In genomic region chr4:112942077-112942476, GRCh38 we compare ENCODE assay signal across 24 cellular contexts.
DNase-seq lines count a peak whose midpoint lies in the region; ATAC-seq and TF ChIP-seq lines count a peak whose summit lies in the region.
"Had no signal": no experiment of that assay in that cellular context is flagged by ENCODE, and none has a peak within 500 bp of the region (broad histone marks: within the 10 kb centered on the region; RNA-seq: fewer than 3 reads in every experiment).

No MANE protein-coding gene starts in this region.

- in situ Hi-C loops in SK-MEL-5 (cut with HindIII; ENCODE audit: low pct_unique_long_range_greater_than_20kb, low sequenced_read_pairs) = no loop called here

- peak; percentile 8 for DNase-seq in NCI-H2029 (lab: John Stamatoyannopoulos, UW)
- DNase-seq in NCI-H2029 treated with DMSO at 0.1 percent for 48 hours (lab: John Stamatoyannopoulos, UW) = no peak
- peak; percentile 1 for DNase-seq in HCEC 1CT
- DNase-seq in SK-MEL-5 (ENCODE audit: low read depth, low spot score) = peak; percentile 44
- no peak for DNase-seq in neural progenitor cell (ENCODE audit: low spot score)
- no peak for DNase-seq in head of caudate nucleus
- DNase-seq in NCI-H446 treated with DMSO at 0.1 percent for 48 hours (lab: John Stamatoyannopoulos, UW) = no peak
- DNase-seq: activated naive CD8-positive, alpha-beta T cell treated with anti-CD3 and anti-CD28 coated beads for 36 hours; COR-L47; effector memory CD8-positive, alpha-beta T cell; esophagus squamous epithelium; MM.1S; NCI-H1436; small intestine; stimulated activated CD4-positive, alpha-beta T cell treated with anti-CD3 and anti-CD28 coated beads, Interleukin-2, amount 100 ng/mL, for 48 hours; stimulated activated naive CD4-positive, alpha-beta T cell treated with Interleukin-2 at 50 U/mL for 16 hours; tibial artery had no signal

- no peak overlapping the region for H3K27ac Mint-ChIP-seq in neural progenitor cell
- H3K27ac Mint-ChIP-seq: activated naive CD8-positive, alpha-beta T cell treated with anti-CD3 and anti-CD28 coated beads for 36 hours; activated T-helper 2 cell treated with anti-CD3 and anti-CD28 coated beads, Interferon-gamma antibody, Interleukin-2, Interleukin-4, amounts not matched to agents 10 μg/mL and 5 μg/mL and 100 μg/mL, durations not matched to agents 14 hours and 24 hours and 36 hours; B cell; effector memory CD8-positive, alpha-beta T cell; WTC11 had no signal

- no peaks in the 10 kb centered on the region for H4K20me1 ChIP-seq in neural progenitor cell (ENCODE audit: low read depth)

- no peaks in the 10 kb centered on the region for H3K36me3 ChIP-seq in neural progenitor cell
- H3K36me3 ChIP-seq: esophagus squamous epithelium, neutrophil, tibial artery had no signal

- no peak overlapping the region for H3K4me2 ChIP-seq in neural progenitor cell

- no peak overlapping the region for H2AFZ ChIP-seq in neural progenitor cell (replicated peaks)

- peak overlapping the region; percentile 7 for H3K27ac ChIP-seq in neural progenitor cell
- H3K27ac ChIP-seq: esophagus squamous epithelium, neutrophil, SK-N-MC, tibial artery had no signal

- H3K36me3 Mint-ChIP-seq in neural progenitor cell = no peaks in the 10 kb centered on the region
- H3K36me3 Mint-ChIP-seq: activated naive CD8-positive, alpha-beta T cell treated with anti-CD3 and anti-CD28 coated beads for 36 hours had no signal

- no peaks in the 10 kb centered on the region for H3K27me3 Mint-ChIP-seq in neural progenitor cell (ENCODE audit: insufficient read depth, low read depth)

- H3K9me3 ChIP-seq in neural progenitor cell (ENCODE audit: low read depth) = no peaks in the 10 kb centered on the region
- H3K9me3 ChIP-seq: esophagus squamous epithelium, neutrophil, tibial artery had no signal

- no peaks in the 10 kb centered on the region for H3K79me2 ChIP-seq in neural progenitor cell (ENCODE audit: low read depth)

- peaks cover 3% of the 10 kb centered on the region for H3K9me3 Mint-ChIP-seq in neural progenitor cell
- H3K9me3 Mint-ChIP-seq: activated naive CD8-positive, alpha-beta T cell treated with anti-CD3 and anti-CD28 coated beads for 36 hours; activated T-helper 2 cell treated with anti-CD3 and anti-CD28 coated beads, Interferon-gamma antibody, Interleukin-2, Interleukin-4, amounts not matched to agents 10 μg/mL and 5 μg/mL and 100 μg/mL, durations not matched to agents 14 hours and 24 hours and 36 hours; effector memory CD8-positive, alpha-beta T cell had no signal

- TF ChIP-seq CTCF in neural progenitor cell (IDR thresholded peaks at IDR 0.05) = peak; percentile 45

- no peak for ATAC-seq in GM21367 (IDR thresholded peaks at IDR 0.05; ENCODE audit: unreplicated experiment)
- ATAC-seq: effector memory CD8-positive, alpha-beta T cell; WTC11 had no signal

- peaks cover 61% of the 10 kb centered on the region for H3F3A ChIP-seq in neural progenitor cell (ENCODE audit: low read depth)

- peaks cover 11% of the 10 kb centered on the region for H3K4me1 Mint-ChIP-seq in neural progenitor cell
- H3K4me1 Mint-ChIP-seq: activated naive CD8-positive, alpha-beta T cell treated with anti-CD3 and anti-CD28 coated beads for 36 hours; B cell had no signal

- peaks cover 42% of the 10 kb centered on the region for H3K4me1 ChIP-seq in neural progenitor cell
- H3K4me1 ChIP-seq: esophagus squamous epithelium had no signal

- H3K27me3 ChIP-seq in neural progenitor cell = no peaks in the 10 kb centered on the region
- H3K27me3 ChIP-seq: esophagus squamous epithelium, tibial artery had no signal

- no peak overlapping the region for H3K9ac ChIP-seq in neural progenitor cell

- H3K4me3 Mint-ChIP-seq in neural progenitor cell = no peak overlapping the region
- H3K4me3 Mint-ChIP-seq: activated naive CD8-positive, alpha-beta T cell treated with anti-CD3 and anti-CD28 coated beads for 36 hours; B cell; effector memory CD8-positive, alpha-beta T cell; WTC11 had no signal

- H3K4me3 ChIP-seq in neural progenitor cell = no peak overlapping the region
- H3K4me3 ChIP-seq: esophagus squamous epithelium, lung, SK-N-MC, tibial artery had no signal

- intact Hi-C loops in head of caudate nucleus (cut with DNase I) = loop anchor here (10.0 kb wide), 2 partner anchors 153 to 307 kb away; partner anchors contain the start of genes LARP7 and ZGRF1

Comparison
In these comparisons a context has a peak if more than half of its experiments do, and no peak if none do; other contexts are left out.
1. DNase-seq: peak in NCI-H2029 (single experiment), HCEC 1CT (single experiment) and SK-MEL-5 (single experiment); none in NCI-H2029 treated with DMSO at 0.1 percent for 48 hours (single experiment), neural progenitor cell (single experiment), head of caudate nucleus (0 of 42) and NCI-H446 treated with DMSO at 0.1 percent for 48 hours (single experiment).